1 cellular context compared by ENCODE assay signal in the genomic region with DNA sequence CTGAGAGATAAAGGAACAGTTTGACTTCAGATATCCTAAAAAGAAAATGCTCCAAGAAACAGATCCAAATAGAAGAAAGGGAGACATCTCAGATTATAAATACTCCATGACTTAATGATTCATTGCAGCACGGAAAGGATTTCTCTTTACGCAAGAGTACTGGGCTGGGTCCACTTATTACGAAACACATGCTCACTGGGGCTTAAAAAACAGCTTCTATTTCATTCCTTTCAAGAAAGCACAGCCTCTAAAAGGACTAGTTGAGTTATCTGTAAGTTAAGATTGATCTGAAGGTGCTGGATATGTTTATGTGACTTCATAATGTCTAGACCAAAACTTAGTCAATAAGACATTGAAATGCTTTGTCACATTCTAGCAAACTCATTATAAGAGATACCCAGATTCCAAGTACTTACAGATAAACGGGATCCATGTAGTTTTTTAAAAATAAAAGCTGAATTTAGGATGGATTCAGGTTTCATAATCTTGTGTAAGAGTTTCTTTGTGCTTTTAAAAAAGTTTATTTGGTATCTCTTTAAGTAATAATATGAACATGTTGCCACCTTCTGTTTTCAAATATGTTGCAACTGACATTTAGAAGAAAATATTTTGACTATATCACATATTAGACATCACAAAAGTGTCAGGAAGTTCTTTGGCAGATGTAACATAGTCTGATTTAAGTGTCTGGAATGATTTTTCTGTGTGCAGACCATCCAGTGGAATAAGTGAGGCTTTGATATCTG.
TF ChIP-seq lines count a peak whose summit lies in the region.

No MANE protein-coding gene starts in this region.

TF ChIP-seq in K562, 482 proteins besides CTCF, POLR2A, EP300 and RAD21 (continued from another document):
- TF ChIP-seq, protein P1, sequence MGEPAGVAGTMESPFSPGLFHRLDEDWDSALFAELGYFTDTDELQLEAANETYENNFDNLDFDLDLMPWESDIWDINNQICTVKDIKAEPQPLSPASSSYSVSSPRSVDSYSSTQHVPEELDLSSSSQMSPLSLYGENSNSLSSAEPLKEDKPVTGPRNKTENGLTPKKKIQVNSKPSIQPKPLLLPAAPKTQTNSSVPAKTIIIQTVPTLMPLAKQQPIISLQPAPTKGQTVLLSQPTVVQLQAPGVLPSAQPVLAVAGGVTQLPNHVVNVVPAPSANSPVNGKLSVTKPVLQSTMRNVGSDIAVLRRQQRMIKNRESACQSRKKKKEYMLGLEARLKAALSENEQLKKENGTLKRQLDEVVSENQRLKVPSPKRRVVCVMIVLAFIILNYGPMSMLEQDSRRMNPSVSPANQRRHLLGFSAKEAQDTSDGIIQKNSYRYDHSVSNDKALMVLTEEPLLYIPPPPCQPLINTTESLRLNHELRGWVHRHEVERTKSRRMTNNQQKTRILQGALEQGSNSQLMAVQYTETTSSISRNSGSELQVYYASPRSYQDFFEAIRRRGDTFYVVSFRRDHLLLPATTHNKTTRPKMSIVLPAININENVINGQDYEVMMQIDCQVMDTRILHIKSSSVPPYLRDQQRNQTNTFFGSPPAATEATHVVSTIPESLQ (CRISPR knock-in tag; IDR thresholded peaks at IDR 0.05), result no peak
